In genomic region chr5:115329475-115329874, GRCh38 we compare ENCODE assay signal across 1 cellular context.
TF ChIP-seq lines count a peak whose summit lies in the region.

No MANE protein-coding gene starts in this region.

TF ChIP-seq in HepG2, 621 proteins besides CTCF, POLR2A, EP300 and RAD21:
- TF ChIP-seq RCOR2 (CRISPR knock-in tag; IDR thresholded peaks at IDR 0.05) (no peak), SIX4 (CRISPR knock-in tag; IDR thresholded peaks at IDR 0.05) (no peak), MNT (IDR thresholded peaks at IDR 0.05) (0 out of 2 replicates have a peak, but pooled peaks have one; percentile 10), DDIT3 (CRISPR knock-in tag; IDR thresholded peaks at IDR 0.05) (no peak)
